Comparison of ENCODE assay signal across 17 cellular contexts in the genomic region with DNA sequence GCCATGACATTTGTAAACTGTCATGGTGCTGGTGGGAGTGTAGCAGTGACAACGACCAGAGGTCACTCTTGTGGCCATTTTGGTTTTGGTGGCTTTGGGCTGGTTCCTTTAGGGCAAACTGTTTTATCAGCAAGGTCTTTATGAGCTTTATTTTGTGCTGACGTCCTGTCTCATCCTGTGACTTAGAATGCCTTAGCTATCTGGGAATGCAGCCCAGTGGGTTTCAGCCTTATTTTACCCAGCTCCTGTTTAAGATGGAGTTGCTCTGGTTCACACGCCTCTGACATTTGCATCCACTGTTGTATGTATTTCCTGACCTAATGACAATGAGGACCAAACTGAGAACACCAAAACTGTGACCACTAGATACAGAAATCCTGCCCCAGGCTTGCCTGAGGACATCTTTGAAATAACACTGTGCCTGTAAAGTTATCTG. TPM values are rescaled to one million over a fixed set of nuclear protein-coding genes. Genes with fewer than 3 reads are reported as not detected.
DNase-seq lines count a peak whose midpoint lies in the region; ATAC-seq and TF ChIP-seq lines count a peak whose summit lies in the region.
"Had no signal": no experiment of that assay in that cellular context is flagged by ENCODE, and none has a peak within 500 bp of the region (broad histone marks: within the 10 kb centered on the region; RNA-seq: fewer than 3 reads in every experiment).

No MANE protein-coding gene starts in this region.

- H3K36me3 Mint-ChIP-seq in stimulated activated naive CD8-positive, alpha-beta T cell treated with anti-CD3 and anti-CD28 coated beads, Interleukin-15, Interleukin-2, amounts not matched to agents 100 ng/mL and 50 ng/mL, for 24 hours (ENCODE audit: low read depth) = peaks cover 63% of the 10 kb centered on the region
- H3K36me3 Mint-ChIP-seq in WTC11 = no peaks in the 10 kb centered on the region

- peaks cover 53% of the 10 kb centered on the region for H3K4me1 ChIP-seq in lower lobe of right lung
- peaks cover 0 to 30% (median 13%) of the 10 kb centered on the region in 4 donors for H3K4me1 ChIP-seq in esophagus muscularis mucosa
- peaks cover 12% of the 10 kb centered on the region for H3K4me1 ChIP-seq in vagina

- intact Hi-C loops in lower lobe of right lung (cut with DNase I) (no loop called here), esophagus muscularis mucosa (cut with DNase I) (no loop called here), vagina (cut with DNase I) (no loop called here)

- H3K4me1 Mint-ChIP-seq in stimulated activated naive CD8-positive, alpha-beta T cell treated with anti-CD3 and anti-CD28 coated beads, Interleukin-15, Interleukin-2, amounts not matched to agents 100 ng/mL and 50 ng/mL, for 24 hours (ENCODE audit: low read depth) = peaks cover 83% of the 10 kb centered on the region
- peaks cover 10% of the 10 kb centered on the region for H3K4me1 Mint-ChIP-seq in WTC11

- H3K9me3 ChIP-seq in lower lobe of right lung = no peaks in the 10 kb centered on the region
- no peaks in the 10 kb centered on the region for H3K9me3 ChIP-seq in esophagus muscularis mucosa
- no peaks in the 10 kb centered on the region for H3K9me3 ChIP-seq in vagina
- H3K9me3 ChIP-seq: pancreas, tibial artery had no signal

- peaks cover 5% of the 10 kb centered on the region for H3K36me3 ChIP-seq in lower lobe of right lung
- H3K36me3 ChIP-seq in esophagus muscularis mucosa = peaks cover 0 to 3% (median 0%) of the 10 kb centered on the region in 4 donors
- H3K36me3 ChIP-seq in vagina = no peaks in the 10 kb centered on the region
- H3K36me3 ChIP-seq: pancreas, tibial artery had no signal

- H3K4me3 ChIP-seq in lower lobe of right lung (no peak overlapping the region), esophagus muscularis mucosa (no peak overlapping the region), vagina (no peak overlapping the region)
- H3K4me3 ChIP-seq: pancreas, tibial artery had no signal

- DNase-seq in stimulated activated naive CD8-positive, alpha-beta T cell treated with anti-CD3 and anti-CD28 coated beads, Interleukin-15, Interleukin-2, amounts not matched to agents 100 U/mL and 50 U/mL, for 24 hours = no peak
- DNase-seq in WTC11 (ENCODE audit: low spot score) (no peak), lower lobe of right lung (no peak), esophagus muscularis mucosa (ENCODE audit: extremely low spot score) (no peak), vagina (ENCODE audit: extremely low spot score in 2 of 2) (no peak), GM19240 (ENCODE audit: insufficient read length, low spot score) (no peak), GF-D8 (lab: John Stamatoyannopoulos, UW) (no peak)
- DNase-seq: activated CD4-positive, CD25-positive, alpha-beta regulatory T cell; activated T-cell treated with anti-CD3 and anti-CD28 coated beads, Interleukin-2, amount 50 U/mL, for 48 hours; brain microvascular endothelial cell; DMS79 treated with DMSO at 0.1 percent for 48 hours; effector CD4-positive, alpha-beta T cell; foreskin keratinocyte; NCI-H2171; pancreas; tibial artery had no signal

- CTCF ChIA-PET in WTC11 (lab: Charles Lee) = no interaction called here

- no peaks in the 10 kb centered on the region for H3K9me3 Mint-ChIP-seq in stimulated activated naive CD8-positive, alpha-beta T cell treated with anti-CD3 and anti-CD28 coated beads, Interleukin-15, Interleukin-2, amounts not matched to agents 100 ng/mL and 50 ng/mL, for 24 hours
- H3K9me3 Mint-ChIP-seq in WTC11 = no peaks in the 10 kb centered on the region

- POLR2A ChIA-PET in WTC11 (lab: Charles Lee) = no interaction called here

- TF ChIP-seq POLR2A in esophagus muscularis mucosa (IDR thresholded peaks at IDR 0.05; ENCODE audit: low read depth) (no peak), vagina (IDR thresholded peaks at IDR 0.05) (no peak)

- H3K27me3 ChIP-seq in lower lobe of right lung (ENCODE audit: low read depth) (no peaks in the 10 kb centered on the region), esophagus muscularis mucosa (no peaks in the 10 kb centered on the region), vagina (no peaks in the 10 kb centered on the region)
- H3K27me3 ChIP-seq: brain microvascular endothelial cell, foreskin keratinocyte, pancreas, tibial artery had no signal

- peak overlapping the region; percentile 23 for H3K27ac Mint-ChIP-seq in stimulated activated naive CD8-positive, alpha-beta T cell treated with anti-CD3 and anti-CD28 coated beads, Interleukin-15, Interleukin-2, amounts not matched to agents 100 ng/mL and 50 ng/mL, for 24 hours
- H3K27ac Mint-ChIP-seq in WTC11 = peak overlapping the region; percentile 19; the same call in 1 of the 2 replicates

- TF ChIP-seq EP300 in esophagus muscularis mucosa (IDR thresholded peaks at IDR 0.05) = no peak

- peak overlapping the region; percentile 40 for H3K4me3 Mint-ChIP-seq in stimulated activated naive CD8-positive, alpha-beta T cell treated with anti-CD3 and anti-CD28 coated beads, Interleukin-15, Interleukin-2, amounts not matched to agents 100 ng/mL and 50 ng/mL, for 24 hours
- no peak overlapping the region for H3K4me3 Mint-ChIP-seq in WTC11

- WGBS in esophagus muscularis mucosa = 82% methylated on average over 3 of the region's 3 CpGs

- no peak for TF ChIP-seq CTCF in WTC11 (IDR thresholded peaks at IDR 0.05)
- TF ChIP-seq CTCF in lower lobe of right lung (IDR thresholded peaks at IDR 0.05) = no peak
- TF ChIP-seq CTCF in esophagus muscularis mucosa (IDR thresholded peaks at IDR 0.05) = no peak
- TF ChIP-seq CTCF in vagina (IDR thresholded peaks at IDR 0.05) = no peak

- ATAC-seq in stimulated activated naive CD8-positive, alpha-beta T cell treated with anti-CD3 and anti-CD28 coated beads, Interleukin-15, Interleukin-2, amounts not matched to agents 100 U/mL and 50 U/mL, for 24 hours = no peak
- ATAC-seq in WTC11 (no peak), lower lobe of right lung (no peak)
- ATAC-seq: foreskin keratinocyte, pancreas had no signal

- no peaks in the 10 kb centered on the region for H3K27me3 Mint-ChIP-seq in stimulated activated naive CD8-positive, alpha-beta T cell treated with anti-CD3 and anti-CD28 coated beads, Interleukin-15, Interleukin-2, amounts not matched to agents 100 ng/mL and 50 ng/mL, for 24 hours
- no peaks in the 10 kb centered on the region for H3K27me3 Mint-ChIP-seq in WTC11 (ENCODE audit: low read depth)

- H3K27ac ChIP-seq in lower lobe of right lung (peak overlapping the region; percentile 25), esophagus muscularis mucosa (replicated peaks in 1 of 4) (no peak overlapping the region), vagina (no peak overlapping the region)
- H3K27ac ChIP-seq: brain microvascular endothelial cell, foreskin keratinocyte, pancreas, tibial artery had no signal

TF ChIP-seq in WTC11, 78 proteins besides CTCF, POLR2A, EP300 and RAD21 (continues in another document):
- TF ChIP-seq, protein P1, sequence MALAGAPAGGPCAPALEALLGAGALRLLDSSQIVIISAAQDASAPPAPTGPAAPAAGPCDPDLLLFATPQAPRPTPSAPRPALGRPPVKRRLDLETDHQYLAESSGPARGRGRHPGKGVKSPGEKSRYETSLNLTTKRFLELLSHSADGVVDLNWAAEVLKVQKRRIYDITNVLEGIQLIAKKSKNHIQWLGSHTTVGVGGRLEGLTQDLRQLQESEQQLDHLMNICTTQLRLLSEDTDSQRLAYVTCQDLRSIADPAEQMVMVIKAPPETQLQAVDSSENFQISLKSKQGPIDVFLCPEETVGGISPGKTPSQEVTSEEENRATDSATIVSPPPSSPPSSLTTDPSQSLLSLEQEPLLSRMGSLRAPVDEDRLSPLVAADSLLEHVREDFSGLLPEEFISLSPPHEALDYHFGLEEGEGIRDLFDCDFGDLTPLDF (CRISPR knock-in tag; IDR thresholded peaks at IDR 0.05) = no peak
- TF ChIP-seq, protein P2, sequence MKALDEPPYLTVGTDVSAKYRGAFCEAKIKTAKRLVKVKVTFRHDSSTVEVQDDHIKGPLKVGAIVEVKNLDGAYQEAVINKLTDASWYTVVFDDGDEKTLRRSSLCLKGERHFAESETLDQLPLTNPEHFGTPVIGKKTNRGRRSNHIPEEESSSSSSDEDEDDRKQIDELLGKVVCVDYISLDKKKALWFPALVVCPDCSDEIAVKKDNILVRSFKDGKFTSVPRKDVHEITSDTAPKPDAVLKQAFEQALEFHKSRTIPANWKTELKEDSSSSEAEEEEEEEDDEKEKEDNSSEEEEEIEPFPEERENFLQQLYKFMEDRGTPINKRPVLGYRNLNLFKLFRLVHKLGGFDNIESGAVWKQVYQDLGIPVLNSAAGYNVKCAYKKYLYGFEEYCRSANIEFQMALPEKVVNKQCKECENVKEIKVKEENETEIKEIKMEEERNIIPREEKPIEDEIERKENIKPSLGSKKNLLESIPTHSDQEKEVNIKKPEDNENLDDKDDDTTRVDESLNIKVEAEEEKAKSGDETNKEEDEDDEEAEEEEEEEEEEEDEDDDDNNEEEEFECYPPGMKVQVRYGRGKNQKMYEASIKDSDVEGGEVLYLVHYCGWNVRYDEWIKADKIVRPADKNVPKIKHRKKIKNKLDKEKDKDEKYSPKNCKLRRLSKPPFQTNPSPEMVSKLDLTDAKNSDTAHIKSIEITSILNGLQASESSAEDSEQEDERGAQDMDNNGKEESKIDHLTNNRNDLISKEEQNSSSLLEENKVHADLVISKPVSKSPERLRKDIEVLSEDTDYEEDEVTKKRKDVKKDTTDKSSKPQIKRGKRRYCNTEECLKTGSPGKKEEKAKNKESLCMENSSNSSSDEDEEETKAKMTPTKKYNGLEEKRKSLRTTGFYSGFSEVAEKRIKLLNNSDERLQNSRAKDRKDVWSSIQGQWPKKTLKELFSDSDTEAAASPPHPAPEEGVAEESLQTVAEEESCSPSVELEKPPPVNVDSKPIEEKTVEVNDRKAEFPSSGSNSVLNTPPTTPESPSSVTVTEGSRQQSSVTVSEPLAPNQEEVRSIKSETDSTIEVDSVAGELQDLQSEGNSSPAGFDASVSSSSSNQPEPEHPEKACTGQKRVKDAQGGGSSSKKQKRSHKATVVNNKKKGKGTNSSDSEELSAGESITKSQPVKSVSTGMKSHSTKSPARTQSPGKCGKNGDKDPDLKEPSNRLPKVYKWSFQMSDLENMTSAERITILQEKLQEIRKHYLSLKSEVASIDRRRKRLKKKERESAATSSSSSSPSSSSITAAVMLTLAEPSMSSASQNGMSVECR (CRISPR knock-in tag; IDR thresholded peaks at IDR 0.05; ENCODE audit: borderline replicate concordance) = no peak
- TF ChIP-seq TEAD4 (CRISPR knock-in tag; IDR thresholded peaks at IDR 0.05) = no peak
- TF ChIP-seq NR1H2 (CRISPR knock-in tag; IDR thresholded peaks at IDR 0.05) = no peak
- TF ChIP-seq CREB1 (CRISPR knock-in tag; IDR thresholded peaks at IDR 0.05) = no peak

RNA-seq across cellular contexts. Expression of a gene that starts 37.6 kb away (rescaled TPM):
- 30.5 to 34.6 TPM (median 32.5 TPM) in 3 replicates for total RNA-seq in WTC11 (2021)
- total RNA-seq in lower lobe of right lung = 72.7 TPM
- 10 to 100 TPM; 18.7 to 41.0 (median 35.5) TPM for total RNA-seq in esophagus muscularis mucosa
- 29.5 TPM for total RNA-seq in vagina

RNA-seq across cellular contexts. Expression of a gene that starts 50.4 kb away (rescaled TPM):
- total RNA-seq in WTC11 (2021) (22.0 to 27.5 TPM (median 25.0 TPM) in 3 replicates), lower lobe of right lung (31.0 TPM), esophagus muscularis mucosa (1 to 10 TPM; 7.5 to 9.4 (median 8.9) TPM), vagina (22.8 TPM)
